ENCODE assay signal across 8 cellular contexts in genomic region chr1:58783090-58783992, GRCh38. TPM values are rescaled to one million over a fixed set of nuclear protein-coding genes. Genes with fewer than 3 reads are reported as not detected.
DNase-seq lines count a peak whose midpoint lies in the region; ATAC-seq and TF ChIP-seq lines count a peak whose summit lies in the region.

No MANE protein-coding gene starts in this region.

- peak overlapping the region; percentile 100 for H3K9ac ChIP-seq in mesenchymal stem cell (ENCODE audit: low read length)

- H3K36me3 ChIP-seq in ectodermal cell (ENCODE audit: control insufficient read depth, insufficient read depth, low read length), result no peaks in the 10 kb centered on the region
- H3K36me3 ChIP-seq in mesenchymal stem cell (ENCODE audit: control insufficient read depth in 1 of 2, insufficient read depth in 2 of 2, low read depth in 1 of 2, low read length in 2 of 2), result peaks cover 14 to 26% of the 10 kb centered on the region in 2 experiments

- H2BK12ac ChIP-seq in mesenchymal stem cell (ENCODE audit: low read length in 2 of 2), result peak overlapping the region; percentile 11 to 84

- peaks cover 70% of the 10 kb centered on the region for H3K36me3 Mint-ChIP-seq in Calu3 (ENCODE audit: insufficient read depth, unreplicated experiment)
- H3K36me3 Mint-ChIP-seq in WTC11, result no peaks in the 10 kb centered on the region

- H3K4me2 ChIP-seq in mesenchymal stem cell (ENCODE audit: low read length, poor library complexity, severe bottlenecking), result peak overlapping the region; percentile 41

- H3K4me1 ChIP-seq in ectodermal cell (ENCODE audit: control insufficient read depth, insufficient read depth, low read length) (peaks cover 11% of the 10 kb centered on the region), mesenchymal stem cell (ENCODE audit: control insufficient read depth, insufficient read depth, low read depth, low read length) (peaks cover 4% of the 10 kb centered on the region)

- H3K79me1 ChIP-seq in mesenchymal stem cell (replicated peaks; ENCODE audit: low read length, poor library complexity, severe bottlenecking), result no peaks in the 10 kb centered on the region

- peak overlapping the region; percentile 97 for H2BK5ac ChIP-seq in mesenchymal stem cell (ENCODE audit: low read depth, low read length, poor library complexity, severe bottlenecking)

- H3K9me3 ChIP-seq in ectodermal cell (ENCODE audit: control insufficient read depth, low read length) (no peaks in the 10 kb centered on the region), mesenchymal stem cell (ENCODE audit: control insufficient read depth, low read length) (peaks cover 1% of the 10 kb centered on the region)

- H3K27ac ChIP-seq in ectodermal cell (ENCODE audit: insufficient read depth, low read depth, low read length, poor library complexity, severe bottlenecking) (peak overlapping the region; percentile 81), mesenchymal stem cell (ENCODE audit: low read length, poor library complexity, severe bottlenecking) (peak overlapping the region; percentile 96)

- WGBS in ectodermal cell, 2 experiments, result 0 to 1% methylated on average over 86 of the region's 86 CpGs
- WGBS in mesenchymal stem cell, result under 1% methylated on average over 80 of the region's 86 CpGs

- ATAC-seq in GM21423 (IDR thresholded peaks at IDR 0.05; ENCODE audit: unreplicated experiment) (peak; percentile 1), WTC11 (peak; percentile 0; the same call in 1 of the 2 replicates), HG03139 (IDR thresholded peaks at IDR 0.05; ENCODE audit: unreplicated experiment) (no peak)

- H3K23ac ChIP-seq in mesenchymal stem cell (ENCODE audit: low read length in 2 of 2), result peak overlapping the region; percentile 85 to 92

- H3K27me3 Mint-ChIP-seq in Calu3 (ENCODE audit: unreplicated experiment) (peaks cover 13% of the 10 kb centered on the region), WTC11 (ENCODE audit: low read depth) (peaks cover 43% of the 10 kb centered on the region)

- TF ChIP-seq CTCF in Calu3 (IDR thresholded peaks at IDR 0.05; ENCODE audit: unreplicated experiment) (no peak), WTC11 (IDR thresholded peaks at IDR 0.05) (no peak)

- peak overlapping the region; percentile 82 to 89 for H3K4ac ChIP-seq in mesenchymal stem cell (ENCODE audit: low read depth in 1 of 2, low read length in 2 of 2)

- peaks cover 41% of the 10 kb centered on the region for H3K4me1 Mint-ChIP-seq in Calu3 (ENCODE audit: low read depth, unreplicated experiment)
- peaks cover 34% of the 10 kb centered on the region for H3K4me1 Mint-ChIP-seq in WTC11

- H3K9me3 Mint-ChIP-seq in Calu3 (ENCODE audit: low read depth, unreplicated experiment), result peaks cover 2% of the 10 kb centered on the region
- peaks cover 4% of the 10 kb centered on the region for H3K9me3 Mint-ChIP-seq in WTC11

- intact Hi-C loops in Calu3 (cut with micrococcal nuclease; ENCODE audit: unreplicated experiment), result loop anchor here (1.0 to 10.0 kb wide), 2 partner anchors 512 to 771 kb away; no protein-coding TSS in a partner anchor

- H3K27ac Mint-ChIP-seq in Calu3 (ENCODE audit: unreplicated experiment), result peak overlapping the region; percentile 99
- peak overlapping the region; percentile 98 for H3K27ac Mint-ChIP-seq in WTC11

- peak overlapping the region; percentile 85 to 88 for H3K18ac ChIP-seq in mesenchymal stem cell (ENCODE audit: low read depth in 1 of 2, low read length in 2 of 2)

- peak overlapping the region; percentile 31 for H2AK5ac ChIP-seq in mesenchymal stem cell (ENCODE audit: low read length, severe bottlenecking)

- TSS peak; percentile 48 for BruUV-seq in Calu3 (replicated peaks; lab: Mats Ljungman, UMichigan)

- H2BK15ac ChIP-seq in mesenchymal stem cell (ENCODE audit: low read depth, poor library complexity, severe bottlenecking), result peak overlapping the region; percentile 98

- H3K14ac ChIP-seq in mesenchymal stem cell (ENCODE audit: low read length in 2 of 2), result peak overlapping the region; percentile 12 to 88

- H2AFZ ChIP-seq in mesenchymal stem cell (ENCODE audit: low read depth, low read length), result no peak overlapping the region

- peak overlapping the region; percentile 68 for H3K4me3 ChIP-seq in ectodermal cell (ENCODE audit: insufficient read depth, low read depth, low read length)
- H3K4me3 ChIP-seq in mesenchymal stem cell (ENCODE audit: insufficient read depth in 1 of 2, low read depth in 1 of 2, low read length in 2 of 2), result peak overlapping the region; percentile 80 to 99

- H4K91ac ChIP-seq in mesenchymal stem cell (ENCODE audit: low read length), result peak overlapping the region; percentile 86

- DNase-seq in Calu3 (peak; percentile 39), LHCN-M2 (ENCODE audit: low read depth) (peak; percentile 54), WTC11 (ENCODE audit: low spot score) (peak; percentile 64), mesenchymal stem cell (no peak)
- DNase-seq in stimulated activated CD8-positive, alpha-beta memory T cell treated with anti-CD3 and anti-CD28 coated beads, Interleukin-15, amount 100 ng/mL, for 24 hours (ENCODE audit: low read depth), result peak; percentile 29

- peak overlapping the region; percentile 84 for H2BK120ac ChIP-seq in mesenchymal stem cell (ENCODE audit: low read depth, low read length)

- POLR2A ChIA-PET in WTC11 (lab: Charles Lee), result interaction anchor here (0.8 to 2.2 kb wide), 13 partner anchors 10 to 513 kb away, joined by 3 to 10 read pairs (median 5); partner anchors contain the start of genes FGGY and MYSM1

- H3K27me3 ChIP-seq in ectodermal cell (ENCODE audit: control insufficient read depth, insufficient read depth, low read length, poor library complexity, severe bottlenecking), result peaks cover 69% of the 10 kb centered on the region
- H3K27me3 ChIP-seq in mesenchymal stem cell (ENCODE audit: control insufficient read depth in 1 of 2, insufficient read depth in 1 of 2, low read length in 2 of 2), result no peaks in the 10 kb centered on the region

- CTCF ChIA-PET in Calu3 (lab: Charles Lee), result interaction anchor here (0.5 to 1.5 kb wide), 7 partner anchors 10 to 513 kb away, joined by 3 to 5 read pairs (median 4); partner anchors contain the start of gene FGGY
- CTCF ChIA-PET in WTC11 (lab: Charles Lee), result interaction anchor here (0.7 to 1.6 kb wide), 3 partner anchors 31 to 120 kb away, joined by 5 to 7 read pairs (median 6); no protein-coding TSS in a partner anchor

- peak overlapping the region; percentile 97 for H3K4me3 Mint-ChIP-seq in Calu3 (ENCODE audit: low read depth, unreplicated experiment)
- peak overlapping the region; percentile 76 for H3K4me3 Mint-ChIP-seq in WTC11

- peak overlapping the region; percentile 90 for H4K8ac ChIP-seq in mesenchymal stem cell (ENCODE audit: low read length)

TF ChIP-seq in WTC11, 78 proteins besides CTCF, POLR2A, EP300 and RAD21 (continues in another document):
- TF ChIP-seq ZNF423 (CRISPR knock-in tag; IDR thresholded peaks at IDR 0.05), result no peak
- TF ChIP-seq ATF1 (CRISPR knock-in tag; IDR thresholded peaks at IDR 0.05), result 0 out of 2 replicates have a peak, but pooled peaks have one; percentile 28
- TF ChIP-seq NFYB (CRISPR knock-in tag; conservative IDR thresholded peaks at IDR 0.05; ENCODE audit: low read depth), result no peak
- TF ChIP-seq NR2C2 (CRISPR knock-in tag; IDR thresholded peaks at IDR 0.05), result no peak
- no peak for TF ChIP-seq ZNF396 (CRISPR knock-in tag; IDR thresholded peaks at IDR 0.05; ENCODE audit: borderline replicate concordance)
- TF ChIP-seq TEAD4 (CRISPR knock-in tag; IDR thresholded peaks at IDR 0.05), result no peak
- TF ChIP-seq ZNF138 (CRISPR knock-in tag; conservative IDR thresholded peaks at IDR 0.05), result no peak
- TF ChIP-seq, protein P1, sequence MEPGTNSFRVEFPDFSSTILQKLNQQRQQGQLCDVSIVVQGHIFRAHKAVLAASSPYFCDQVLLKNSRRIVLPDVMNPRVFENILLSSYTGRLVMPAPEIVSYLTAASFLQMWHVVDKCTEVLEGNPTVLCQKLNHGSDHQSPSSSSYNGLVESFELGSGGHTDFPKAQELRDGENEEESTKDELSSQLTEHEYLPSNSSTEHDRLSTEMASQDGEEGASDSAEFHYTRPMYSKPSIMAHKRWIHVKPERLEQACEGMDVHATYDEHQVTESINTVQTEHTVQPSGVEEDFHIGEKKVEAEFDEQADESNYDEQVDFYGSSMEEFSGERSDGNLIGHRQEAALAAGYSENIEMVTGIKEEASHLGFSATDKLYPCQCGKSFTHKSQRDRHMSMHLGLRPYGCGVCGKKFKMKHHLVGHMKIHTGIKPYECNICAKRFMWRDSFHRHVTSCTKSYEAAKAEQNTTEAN (CRISPR knock-in tag; IDR thresholded peaks at IDR 0.05), result no peak
- no peak; the same call in 1 of the 2 replicates for TF ChIP-seq HMGXB4 (CRISPR knock-in tag; IDR thresholded peaks at IDR 0.05)
- no peak for TF ChIP-seq CREM (CRISPR knock-in tag; IDR thresholded peaks at IDR 0.05)
- no peak for TF ChIP-seq GRHL2 (CRISPR knock-in tag; IDR thresholded peaks at IDR 0.05; ENCODE audit: insufficient replicate concordance, severe bottlenecking)
- no peak for TF ChIP-seq SOX15 (CRISPR knock-in tag; IDR thresholded peaks at IDR 0.05)
- no peak for TF ChIP-seq ZNF219 (CRISPR knock-in tag; IDR thresholded peaks at IDR 0.05; ENCODE audit: borderline replicate concordance)

RNA-seq across cellular contexts. Expression of gene JUN, which starts 0.5 kb away (rescaled TPM):
- total RNA-seq in Calu3 (2022), result 76.5 and 89.3 TPM in 2 replicates
- total RNA-seq in LHCN-M2 (2014; rRNA removed), result 63.7 and 79.8 TPM in 2 replicates
- 38.9 TPM for polyA plus RNA-seq in LHCN-M2 (2012)
- 15.9 to 22.1 TPM (median 21.4 TPM) in 3 replicates for total RNA-seq in WTC11 (2021)
- 11.6 TPM for polyA plus RNA-seq in ectodermal cell (2013, experiment 1 of 4)
- 6.6 TPM for polyA plus RNA-seq in ectodermal cell (2013, experiment 2 of 4)
- polyA plus RNA-seq in ectodermal cell (2013, experiment 3 of 4), result 7.4 TPM
- 8.7 TPM for polyA plus RNA-seq in ectodermal cell (2013, experiment 4 of 4)
- polyA plus RNA-seq in mesenchymal stem cell (2013, experiment 1 of 2), result 118 TPM
- polyA plus RNA-seq in mesenchymal stem cell (2013, experiment 2 of 2), result 114 TPM
